In genomic region chr3:132592211-132592610, GRCh38 we compare ENCODE assay signal across 27 cellular contexts. TPM values are rescaled to one million over a fixed set of nuclear protein-coding genes. Genes with fewer than 3 reads are reported as not detected.
"Had no signal": no experiment of that assay in that cellular context is flagged by ENCODE, and none has a peak within 500 bp of the region (broad histone marks: within the 10 kb centered on the region; RNA-seq: fewer than 3 reads in every experiment).

No MANE protein-coding gene starts in this region.

- H3K4me3 Mint-ChIP-seq: activated naive CD4-positive, alpha-beta T cell treated with anti-CD3 and anti-CD28 coated beads for 36 hours; activated naive CD8-positive, alpha-beta T cell treated with anti-CD3 and anti-CD28 coated beads, Interleukin-2, amount 10 ng/mL, durations not matched to agents 7 days and 5 days; endodermal cell; naive B cell; stimulated activated memory B cell treated with anti-CD40 and anti-IgM and Interleukin-4, amounts not matched to agents 10 μg/mL and 1 μg/mL and 100 μg/mL, for 72 hours; T-helper 1 cell treated with Interleukin-12 subunit alpha and Interleukin-12 subunit beta and Interleukin-4 antibody, amounts not matched to agents 30 μg/mL and 1 μg/mL, for 36 hours; WTC11 had no signal

- H3K9me3 Mint-ChIP-seq: endodermal cell had no signal

- H3K4me1 Mint-ChIP-seq: stimulated activated memory B cell treated with anti-CD40 and anti-IgM and Interleukin-4, amounts not matched to agents 10 μg/mL and 1 μg/mL and 100 μg/mL, for 72 hours had no signal

- H3K27me3 Mint-ChIP-seq: activated naive CD8-positive, alpha-beta T cell treated with anti-CD3 and anti-CD28 coated beads, Interleukin-2, amount 10 ng/mL, durations not matched to agents 7 days and 5 days; naive B cell; stimulated activated memory B cell treated with anti-CD40 and anti-IgM and Interleukin-4, amounts not matched to agents 10 μg/mL and 1 μg/mL and 100 μg/mL, for 72 hours had no signal

- H3K4me3 ChIP-seq: gastroesophageal sphincter, mucosa of descending colon, smooth muscle cell, stomach, suprapubic skin, tibial nerve had no signal

- H3K27ac Mint-ChIP-seq: activated naive CD4-positive, alpha-beta T cell treated with anti-CD3 and anti-CD28 coated beads for 36 hours; activated naive CD8-positive, alpha-beta T cell treated with anti-CD3 and anti-CD28 coated beads, Interleukin-2, amount 10 ng/mL, durations not matched to agents 7 days and 5 days; endodermal cell; naive B cell; stimulated activated memory B cell treated with anti-CD40 and anti-IgM and Interleukin-4, amounts not matched to agents 10 μg/mL and 1 μg/mL and 100 μg/mL, for 72 hours; T-helper 1 cell treated with Interleukin-12 subunit alpha and Interleukin-12 subunit beta and Interleukin-4 antibody, amounts not matched to agents 30 μg/mL and 1 μg/mL, for 36 hours; WTC11 had no signal

- H3K9me3 ChIP-seq: gastroesophageal sphincter, mucosa of descending colon, stomach, suprapubic skin, tibial nerve had no signal

- H3K4me2 ChIP-seq: smooth muscle cell had no signal

- DNase-seq: activated CD4-positive, alpha-beta T cell treated with anti-CD3 and anti-CD28 coated beads, Interleukin-2, amount 50 U/mL, for 4 hours; activated CD8-positive, alpha-beta memory T cell treated with anti-CD3 and anti-CD28 coated beads for 24 hours; activated CD8-positive, alpha-beta memory T cell treated with anti-CD3 and anti-CD28 coated beads, Interleukin-2, amount 50 U/mL, for 4 hours; activated naive CD4-positive, alpha-beta T cell treated with anti-CD3 and anti-CD28 coated beads for 36 hours; activated naive CD8-positive, alpha-beta T cell treated with anti-CD3 and anti-CD28 coated beads, Interleukin-2, amount 10 ng/mL, durations not matched to agents 7 days and 5 days; activated T-cell treated with anti-CD3 and anti-CD28 coated beads, Interleukin-2, amount 50 U/mL, for 48 hours; amygdala; cortex of kidney; endodermal cell; head of caudate nucleus; mesendoderm; mucosa of descending colon; naive B cell; nucleus accumbens; stimulated activated CD4-positive, alpha-beta T cell treated with anti-CD3 and anti-CD28 coated beads, Interleukin-15, amount 100 ng/mL, for 24 hours; stomach; T1000 had no signal

- H3K4me1 ChIP-seq: gastroesophageal sphincter had no signal

- H3K27ac ChIP-seq: epithelial cell of prostate, gastroesophageal sphincter, stomach, suprapubic skin, tibial nerve had no signal

- H3K27me3 ChIP-seq: gastroesophageal sphincter, stomach, suprapubic skin, tibial nerve had no signal

RNA-seq across cellular contexts. Expression of gene ACKR4, which starts 4.9 kb away (rescaled TPM):
- total RNA-seq: activated naive CD4-positive, alpha-beta T cell treated with anti-CD3 and anti-CD28 coated beads for 36 hours; activated naive CD8-positive, alpha-beta T cell treated with anti-CD3 and anti-CD28 coated beads, Interleukin-2, amount 10 ng/mL, durations not matched to agents 7 days and 5 days; cerebellum; endodermal cell; smooth muscle cell; WTC11 had no signal
- polyA plus RNA-seq: neural cell, smooth muscle cell had no signal
